In the genomic region with DNA sequence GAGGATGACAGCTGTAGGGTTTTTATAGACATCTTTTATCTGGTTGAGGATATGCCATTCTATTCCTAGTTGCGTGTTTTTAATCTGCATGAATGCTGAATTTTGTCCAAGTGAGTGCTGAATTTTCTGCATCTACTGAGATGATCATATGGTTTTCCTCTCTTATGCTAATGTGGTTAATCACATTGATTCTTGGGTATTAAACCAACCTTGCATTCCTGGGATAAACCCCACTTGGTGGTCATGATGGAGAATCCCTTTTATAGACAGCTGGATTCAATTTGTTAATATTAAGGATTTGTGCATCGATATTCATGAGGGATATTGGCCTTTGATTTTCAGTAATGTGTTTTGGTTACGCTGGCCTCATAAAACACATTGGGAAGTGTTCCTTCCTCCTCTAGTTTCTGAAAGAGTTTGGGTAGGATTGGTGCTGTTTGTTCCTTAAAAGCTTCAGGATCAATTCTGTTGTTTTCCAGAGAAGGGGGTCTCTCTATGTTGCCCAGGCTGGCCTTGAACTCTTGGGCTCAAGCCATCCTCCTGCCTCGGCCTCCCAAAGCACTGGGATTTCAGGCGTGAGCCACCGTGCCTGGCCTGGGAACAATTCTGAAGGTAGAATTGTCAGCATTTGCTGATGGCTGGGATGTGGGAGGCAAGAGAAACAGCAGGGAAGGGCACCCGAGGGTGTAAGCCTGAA, we compare ENCODE assay signal across 1 cellular context.
TF ChIP-seq lines count a peak whose summit lies in the region.

No MANE protein-coding gene starts in this region.

TF ChIP-seq in IMR-90, 13 proteins besides CTCF, POLR2A, EP300 and RAD21:
- TF ChIP-seq, protein P1, sequence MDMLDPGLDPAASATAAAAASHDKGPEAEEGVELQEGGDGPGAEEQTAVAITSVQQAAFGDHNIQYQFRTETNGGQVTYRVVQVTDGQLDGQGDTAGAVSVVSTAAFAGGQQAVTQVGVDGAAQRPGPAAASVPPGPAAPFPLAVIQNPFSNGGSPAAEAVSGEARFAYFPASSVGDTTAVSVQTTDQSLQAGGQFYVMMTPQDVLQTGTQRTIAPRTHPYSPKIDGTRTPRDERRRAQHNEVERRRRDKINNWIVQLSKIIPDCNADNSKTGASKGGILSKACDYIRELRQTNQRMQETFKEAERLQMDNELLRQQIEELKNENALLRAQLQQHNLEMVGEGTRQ (IDR thresholded peaks at IDR 0.05; ENCODE audit: low read depth, low read length), result no peak
- no peak for TF ChIP-seq NFE2L2 (IDR thresholded peaks at IDR 0.05; ENCODE audit: low read depth, low read length)
TF ChIP-seq in IMR-90: peak in this region for 0.
